17 cellular contexts compared by ENCODE assay signal in the genomic region with DNA sequence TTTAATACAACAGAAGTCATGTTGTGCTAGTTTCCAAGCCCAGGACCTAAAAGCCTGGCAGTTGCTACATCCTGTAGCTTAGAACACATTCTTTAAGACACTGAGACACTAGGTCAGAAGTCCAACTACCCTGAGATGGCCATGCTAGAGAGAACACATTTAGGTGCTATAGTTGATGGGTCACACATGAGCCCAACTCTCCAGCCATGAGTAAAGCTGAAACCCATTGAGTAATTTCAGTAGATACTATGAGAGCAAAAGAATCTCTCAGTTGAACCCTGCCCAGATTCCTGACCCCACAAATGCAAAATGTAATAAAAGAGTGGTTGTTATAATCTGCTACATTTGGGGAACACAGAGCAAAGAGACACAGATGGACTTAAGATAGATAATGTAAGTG.
DNase-seq lines count a peak whose midpoint lies in the region; ATAC-seq and TF ChIP-seq lines count a peak whose summit lies in the region.
"Had no signal": no experiment of that assay in that cellular context is flagged by ENCODE, and none has a peak within 500 bp of the region (broad histone marks: within the 10 kb centered on the region; RNA-seq: fewer than 3 reads in every experiment).

No MANE protein-coding gene starts in this region.

- H3K4me1 ChIP-seq in RWPE2 (ENCODE audit: insufficient read depth, poor library complexity, severe bottlenecking): peaks cover 30% of the 10 kb centered on the region
- H3K4me1 ChIP-seq: testis had no signal

- CTCF ChIA-PET in HEK293T (lab: Yijun Ruan, JAX): no interaction called here

- DNase-seq in RWPE2 (ENCODE audit: low spot score) (no peak), GF-D8 (lab: John Stamatoyannopoulos, UW) (no peak), HEK293T (ENCODE audit: extremely low spot score) (no peak), Kasumi-1 (lab: John Stamatoyannopoulos, UW) (no peak)
- DNase-seq: activated CD4-positive, alpha-beta T cell treated with anti-CD3 and anti-CD28 coated beads, Interleukin-2, amount 50 U/mL, for 1 hour; CD4-positive, alpha-beta T cell; dorsolateral prefrontal cortex; H9; mesendoderm; NCI-H524 treated with DMSO at 0.1 percent for 48 hours; testis had no signal

- POLR2A ChIA-PET in HEK293T (lab: Yijun Ruan, JAX): no interaction called here

- H3K36me3 ChIP-seq in RWPE2 (ENCODE audit: low read depth): no peaks in the 10 kb centered on the region

- no peaks in the 10 kb centered on the region for H3K27me3 ChIP-seq in RWPE2 (ENCODE audit: insufficient read depth, poor library complexity, severe bottlenecking)
- H3K27me3 ChIP-seq: dorsolateral prefrontal cortex, testis had no signal

- peak overlapping the region; percentile 81 for H3K27ac ChIP-seq in RWPE2 (ENCODE audit: poor library complexity, severe bottlenecking)
- H3K27ac ChIP-seq: dorsolateral prefrontal cortex, RWPE1, testis had no signal

- H3K4me3 ChIP-seq in RWPE2 (ENCODE audit: severe bottlenecking): no peak overlapping the region
- H3K4me3 ChIP-seq: dorsolateral prefrontal cortex, testis had no signal

- no peaks in the 10 kb centered on the region for H3K9me3 ChIP-seq in RWPE2 (ENCODE audit: severe bottlenecking)
- H3K9me3 ChIP-seq: testis had no signal

- no peak for TF ChIP-seq CTCF in RWPE2 (IDR thresholded peaks at IDR 0.05; ENCODE audit: poor library complexity, severe bottlenecking)

- ATAC-seq in GM18870 (IDR thresholded peaks at IDR 0.05; ENCODE audit: unreplicated experiment) (peak; percentile 92), GM21526 (IDR thresholded peaks at IDR 0.05; ENCODE audit: low FRiP score, unreplicated experiment) (peak; percentile 95), HG03039 (IDR thresholded peaks at IDR 0.05; ENCODE audit: unreplicated experiment) (peak; percentile 94), RWPE2 (ENCODE audit: low read depth) (no peak), GM21619 (IDR thresholded peaks at IDR 0.05; ENCODE audit: unreplicated experiment) (no peak)
- ATAC-seq: activated T-helper 17 cell treated with anti-CD3 and anti-CD28 coated beads, Interleukin-2, amount 50 U/mL, for 72 hours had no signal

TF ChIP-seq in HEK293T, 16 proteins besides CTCF, POLR2A, EP300 and RAD21:
- no peak for TF ChIP-seq SUZ12 (IDR thresholded peaks at IDR 0.05)
- TF ChIP-seq ELF4 (IDR thresholded peaks at IDR 0.05): no peak
- no peak for TF ChIP-seq CTBP1 (IDR thresholded peaks at IDR 0.05; ENCODE audit: borderline replicate concordance)
- TF ChIP-seq, protein P1, sequence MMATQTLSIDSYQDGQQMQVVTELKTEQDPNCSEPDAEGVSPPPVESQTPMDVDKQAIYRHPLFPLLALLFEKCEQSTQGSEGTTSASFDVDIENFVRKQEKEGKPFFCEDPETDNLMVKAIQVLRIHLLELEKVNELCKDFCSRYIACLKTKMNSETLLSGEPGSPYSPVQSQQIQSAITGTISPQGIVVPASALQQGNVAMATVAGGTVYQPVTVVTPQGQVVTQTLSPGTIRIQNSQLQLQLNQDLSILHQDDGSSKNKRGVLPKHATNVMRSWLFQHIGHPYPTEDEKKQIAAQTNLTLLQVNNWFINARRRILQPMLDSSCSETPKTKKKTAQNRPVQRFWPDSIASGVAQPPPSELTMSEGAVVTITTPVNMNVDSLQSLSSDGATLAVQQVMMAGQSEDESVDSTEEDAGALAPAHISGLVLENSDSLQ (IDR thresholded peaks at IDR 0.05): no peak
- TF ChIP-seq LEF1 (IDR thresholded peaks at IDR 0.05; ENCODE audit: borderline replicate concordance): no peak
- TF ChIP-seq FOXK2 (IDR thresholded peaks at IDR 0.05): no peak
- TF ChIP-seq ARNT (IDR thresholded peaks at IDR 0.05): no peak
- TF ChIP-seq BHLHE40 (IDR thresholded peaks at IDR 0.05; ENCODE audit: borderline replicate concordance): no peak

Comparison
In these comparisons a context has a peak if more than half of its experiments do, and no peak if none do; other contexts are left out.
1. ATAC-seq: peak in GM18870 (single experiment), GM21526 (single experiment) and HG03039 (single experiment); none in RWPE2 (single experiment) and GM21619 (single experiment).